In the genomic region with DNA sequence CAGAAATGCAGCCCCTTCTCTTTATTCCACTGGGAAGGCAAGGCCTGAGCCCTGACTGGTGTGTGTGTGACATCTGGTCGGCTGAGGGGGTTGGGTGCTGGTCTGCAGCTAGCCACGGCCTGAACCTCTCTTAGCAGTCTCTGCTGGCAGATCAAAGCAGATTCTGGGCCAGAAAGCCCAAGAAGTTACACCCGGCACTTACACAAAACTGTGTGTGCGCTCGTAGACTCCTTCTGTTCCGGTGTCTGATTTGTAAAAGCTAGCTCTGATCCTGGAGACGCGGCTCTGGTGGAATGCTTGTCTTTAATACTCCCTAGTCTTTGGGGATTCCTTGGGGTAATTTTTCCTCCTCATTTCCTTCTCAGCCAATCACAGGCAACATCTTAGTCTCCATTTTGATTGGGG, we compare ENCODE assay signal across 14 cellular contexts. TPM values are rescaled to one million over a fixed set of nuclear protein-coding genes. Genes with fewer than 3 reads are reported as not detected.
A peak's percentile ranks its signal among the peaks of the same experiment; 100 is the strongest.
DNase-seq lines count a peak whose midpoint lies in the region; ATAC-seq, FAIRE-seq and TF ChIP-seq lines count a peak whose summit lies in the region.
"Had no signal": no experiment of that assay in that cellular context is flagged by ENCODE, and none has a peak within 500 bp of the region (broad histone marks: within the 10 kb centered on the region; RNA-seq: fewer than 3 reads in every experiment).

No MANE protein-coding gene starts in this region.

- H3K9ac ChIP-seq in endothelial cell of umbilical vein (replicated peaks; ENCODE audit: extremely low read depth, insufficient read depth, low read length) = no peak overlapping the region
- H3K9ac ChIP-seq in mesenchymal stem cell (ENCODE audit: low read length) = peak overlapping the region; percentile 74
- peak overlapping the region; percentile 17 to 51 for H3K9ac ChIP-seq in stomach smooth muscle (ENCODE audit: low read length in 2 of 2)

- 0 out of 2 replicates have a peak overlapping the region, but pooled peaks have one; percentile 6 for H3K4me3 ChIP-seq in MG63
- no peak overlapping the region for H3K4me3 ChIP-seq in endothelial cell of umbilical vein (replicated peaks in 1 of 3; ENCODE audit: insufficient read depth in 1 of 3, low read depth in 1 of 3, low read length in 3 of 3)
- H3K4me3 ChIP-seq in mesenchymal stem cell (ENCODE audit: insufficient read depth in 1 of 2, low read depth in 1 of 2, low read length in 2 of 2) = peak overlapping the region in 1 of 2 experiments; percentile 53
- H3K4me3 ChIP-seq in stomach smooth muscle (ENCODE audit: low read length in 2 of 2) = peak overlapping the region in 1 of 2 donors; percentile 49
- H3K4me3 ChIP-seq: skin epidermis had no signal

- peak overlapping the region in 1 of 2 experiments; percentile 67 for H3K18ac ChIP-seq in mesenchymal stem cell (ENCODE audit: low read depth in 1 of 2, low read length in 2 of 2)

- intact Hi-C loops in endothelial cell of umbilical vein (cut with micrococcal nuclease) = no loop called here

- H2BK15ac ChIP-seq in mesenchymal stem cell (ENCODE audit: low read depth, poor library complexity, severe bottlenecking) = no peak overlapping the region

- H3K9me1 ChIP-seq in endothelial cell of umbilical vein (replicated peaks; ENCODE audit: control insufficient read depth, extremely low read depth, insufficient read depth, low read length) = no peaks in the 10 kb centered on the region

- H3K79me1 ChIP-seq in mesenchymal stem cell (replicated peaks; ENCODE audit: low read length, poor library complexity, severe bottlenecking) = peaks cover 17% of the 10 kb centered on the region

- H3K27ac ChIP-seq in endothelial cell of umbilical vein (ENCODE audit: insufficient read depth, low read depth, low read length) (no peak overlapping the region), mesenchymal stem cell (ENCODE audit: low read length, poor library complexity, severe bottlenecking) (peak overlapping the region; percentile 89), stomach smooth muscle (ENCODE audit: low read length) (peak overlapping the region; percentile 91)

- peak overlapping the region; percentile 15 for H2BK5ac ChIP-seq in mesenchymal stem cell (ENCODE audit: low read depth, low read length, poor library complexity, severe bottlenecking)

- H3K27me3 ChIP-seq in MG63 = no peaks in the 10 kb centered on the region
- peaks cover 35% of the 10 kb centered on the region in 2 experiments for H3K27me3 ChIP-seq in endothelial cell of umbilical vein (ENCODE audit: control insufficient read depth in 2 of 2, insufficient read depth in 2 of 2, low read length in 2 of 2)
- H3K27me3 ChIP-seq in mesenchymal stem cell (ENCODE audit: control insufficient read depth in 1 of 2, insufficient read depth in 1 of 2, low read length in 2 of 2) = peaks cover 0 to 65% of the 10 kb centered on the region in 2 experiments
- H3K27me3 ChIP-seq in stomach smooth muscle (ENCODE audit: control insufficient read depth in 1 of 2, insufficient read depth in 2 of 2, low read length in 2 of 2) = no peaks in the 10 kb centered on the region

- CTCF ChIA-PET in endothelial cell of umbilical vein (lab: Charles Lee) = interaction anchor here (0.7 to 10.4 kb wide), 5 partner anchors 10 to 194 kb away, joined by 3 to 188 read pairs (median 4); no protein-coding TSS in a partner anchor

- DNase-seq in MG63 (peak; percentile 19), endothelial cell of umbilical vein (ENCODE audit: low read depth, low spot score) (no peak), mesenchymal stem cell (no peak), NCI-H1930 (lab: John Stamatoyannopoulos, UW) (no peak)
- no peak for DNase-seq in activated CD8-positive, alpha-beta memory T cell treated with anti-CD3 and anti-CD28 coated beads for 24 hours
- DNase-seq: amniotic stem cell; CD8-positive, alpha-beta T cell; H9; NCI-H69 had no signal

- H2BK12ac ChIP-seq in mesenchymal stem cell (ENCODE audit: low read length in 2 of 2) = peak overlapping the region in 1 of 2 experiments; percentile 61

- no peak overlapping the region for H3K14ac ChIP-seq in mesenchymal stem cell (ENCODE audit: low read length in 2 of 2)

- ATAC-seq in GM19351 (IDR thresholded peaks at IDR 0.05; ENCODE audit: unreplicated experiment) (no peak), HG03432 (IDR thresholded peaks at IDR 0.05; ENCODE audit: unreplicated experiment) (no peak)
- ATAC-seq: CD8-positive, alpha-beta T cell had no signal

- no peaks in the 10 kb centered on the region for H3K79me2 ChIP-seq in endothelial cell of umbilical vein (ENCODE audit: control insufficient read depth, insufficient read depth, low read length)

- peak overlapping the region; percentile 60 for H2AK5ac ChIP-seq in mesenchymal stem cell (ENCODE audit: low read length, severe bottlenecking)

- dilution Hi-C loops in endothelial cell of umbilical vein (cut with MboI; ENCODE audit: extremely low pct_ligation_motif_present, low sequenced_read_pairs) = no loop called here

- WGBS in mesenchymal stem cell = 55% methylated on average over 6 of the region's 8 CpGs

- peak overlapping the region in 1 of 2 experiments; percentile 74 for H3K23ac ChIP-seq in mesenchymal stem cell (ENCODE audit: low read length in 2 of 2)

- H4K20me1 ChIP-seq in endothelial cell of umbilical vein (replicated peaks; ENCODE audit: control insufficient read depth, extremely low read depth, insufficient read depth, low read length) = no peaks in the 10 kb centered on the region

- H3K4me2 ChIP-seq in endothelial cell of umbilical vein (ENCODE audit: insufficient read depth, low read length) (no peak overlapping the region), mesenchymal stem cell (ENCODE audit: low read length, poor library complexity, severe bottlenecking) (peak overlapping the region; percentile 48)

- H3K9me3 ChIP-seq in MG63 = no peaks in the 10 kb centered on the region
- H3K9me3 ChIP-seq in endothelial cell of umbilical vein (replicated peaks; ENCODE audit: control insufficient read depth, insufficient read depth, low read length) = no peaks in the 10 kb centered on the region
- no peaks in the 10 kb centered on the region for H3K9me3 ChIP-seq in mesenchymal stem cell (ENCODE audit: control insufficient read depth, low read length)
- H3K9me3 ChIP-seq in stomach smooth muscle (ENCODE audit: control insufficient read depth in 2 of 2, low read length in 2 of 2) = no peaks in the 10 kb centered on the region

- POLR2A ChIA-PET in endothelial cell of umbilical vein (lab: Charles Lee) = no interaction called here

- H2BK120ac ChIP-seq in mesenchymal stem cell (ENCODE audit: low read depth, low read length) = peak overlapping the region; percentile 27

- no peak for TF ChIP-seq POLR2A in endothelial cell of umbilical vein (IDR thresholded peaks at IDR 0.05; ENCODE audit: low read depth, low read length)

- no peak for FAIRE-seq in endothelial cell of umbilical vein (lab: Jason Lieb, UNC)

- peak overlapping the region in 1 of 2 experiments; percentile 89 for H3K4ac ChIP-seq in mesenchymal stem cell (ENCODE audit: low read depth in 1 of 2, low read length in 2 of 2)

- peak overlapping the region; percentile 16 for H4K8ac ChIP-seq in mesenchymal stem cell (ENCODE audit: low read length)

- peaks cover 16% of the 10 kb centered on the region for H3K4me1 ChIP-seq in endothelial cell of umbilical vein (ENCODE audit: control insufficient read depth, extremely low read depth, insufficient read depth, low read length)
- H3K4me1 ChIP-seq in mesenchymal stem cell (ENCODE audit: control insufficient read depth, insufficient read depth, low read depth, low read length) = peaks cover 39% of the 10 kb centered on the region
- peaks cover 60% of the 10 kb centered on the region for H3K4me1 ChIP-seq in stomach smooth muscle (ENCODE audit: control insufficient read depth, insufficient read depth, low read length)

- no peak for TF ChIP-seq CTCF in endothelial cell of umbilical vein (IDR thresholded peaks at IDR 0.05; ENCODE audit: extremely low read depth in 1 of 2, insufficient read depth in 1 of 2, low read depth in 1 of 2, low read length in 2 of 2)

- no peak overlapping the region for H4K91ac ChIP-seq in mesenchymal stem cell (ENCODE audit: low read length)

- BruUV-seq in endothelial cell of umbilical vein (replicated peaks; lab: Mats Ljungman, UMichigan) = no TSS peak

- peaks cover 19% of the 10 kb centered on the region for H3K36me3 ChIP-seq in MG63
- no peaks in the 10 kb centered on the region for H3K36me3 ChIP-seq in endothelial cell of umbilical vein (ENCODE audit: control insufficient read depth in 2 of 2, extremely low read depth in 1 of 2, insufficient read depth in 2 of 2, low read length in 2 of 2)
- peaks cover 0 to 16% of the 10 kb centered on the region in 2 experiments for H3K36me3 ChIP-seq in mesenchymal stem cell (ENCODE audit: control insufficient read depth in 1 of 2, insufficient read depth in 2 of 2, low read depth in 1 of 2, low read length in 2 of 2)
- H3K36me3 ChIP-seq in stomach smooth muscle (ENCODE audit: control insufficient read depth in 2 of 2, insufficient read depth in 2 of 2, low read length in 2 of 2) = no peaks in the 10 kb centered on the region

- H2AFZ ChIP-seq in endothelial cell of umbilical vein (ENCODE audit: low read depth, low read length) (peak overlapping the region; percentile 23), mesenchymal stem cell (ENCODE audit: low read depth, low read length) (no peak overlapping the region)

RNA-seq across cellular contexts. Expression of a gene that starts 5.5 kb away (rescaled TPM):
- total RNA-seq in MG63 (2014; rRNA removed; shearing (Covaris generic); ENCODE audit: low replicate concordance) = 0.94 and 15.3 TPM in 2 replicates
- total RNA-seq in endothelial cell of umbilical vein = 0.11 and 0.14 TPM in 2 replicates
- polyA plus RNA-seq in endothelial cell of umbilical vein = 0.89 and 0.91 TPM in 2 replicates
- polyA plus RNA-seq in endothelial cell of umbilical vein (2011; cell fraction: cytosol; rRNA removed) = 0.77 and 1.1 TPM in 2 replicates
- 1.4 and 2.9 TPM in 2 replicates for polyA plus RNA-seq in endothelial cell of umbilical vein (2011; cell fraction: nucleus; rRNA removed)
- 0.15 TPM in 1 of 2 replicates, not detected in the other for polyA plus RNA-seq in endothelial cell of umbilical vein (2012)
- 1.1 and 1.4 TPM in 2 replicates for polyA minus RNA-seq in endothelial cell of umbilical vein
- polyA minus RNA-seq in endothelial cell of umbilical vein (2011; cell fraction: cytosol; rRNA and poly(A)+ RNA removed) = not detected
- polyA minus RNA-seq in endothelial cell of umbilical vein (2011; cell fraction: nucleus; rRNA and poly(A)+ RNA removed) = 1.0 and 3.6 TPM in 2 replicates
- 3.7 TPM for polyA plus RNA-seq in mesenchymal stem cell (2013, experiment 1 of 2)
- polyA plus RNA-seq in mesenchymal stem cell (2013, experiment 2 of 2) = 3.4 TPM
- total RNA-seq: activated CD8-positive, alpha-beta memory T cell treated with anti-CD3 and anti-CD28 coated beads for 36 hours; CD8-positive, alpha-beta T cell had no signal

RNA-seq across cellular contexts. Expression of a gene that starts 58.6 kb away (rescaled TPM):
- 27.7 and 31.6 TPM in 2 replicates for total RNA-seq in MG63 (2014; rRNA removed; shearing (Covaris generic); ENCODE audit: low replicate concordance)
- 17.9 and 23.8 TPM in 2 replicates for total RNA-seq in endothelial cell of umbilical vein
- 38.2 and 45.1 TPM in 2 replicates for polyA plus RNA-seq in endothelial cell of umbilical vein
- 28.7 and 28.8 TPM in 2 replicates for polyA plus RNA-seq in endothelial cell of umbilical vein (2011; cell fraction: cytosol; rRNA removed)
- 28.4 and 37.1 TPM in 2 replicates for polyA plus RNA-seq in endothelial cell of umbilical vein (2011; cell fraction: nucleus; rRNA removed)
- polyA plus RNA-seq in endothelial cell of umbilical vein (2012) = 18.8 and 22.6 TPM in 2 replicates
- 17.9 and 21.5 TPM in 2 replicates for polyA minus RNA-seq in endothelial cell of umbilical vein
- 2.6 TPM for polyA minus RNA-seq in endothelial cell of umbilical vein (2011; cell fraction: cytosol; rRNA and poly(A)+ RNA removed)
- 5.9 and 13.3 TPM in 2 replicates for polyA minus RNA-seq in endothelial cell of umbilical vein (2011; cell fraction: nucleus; rRNA and poly(A)+ RNA removed)
- 19.4 TPM for polyA plus RNA-seq in mesenchymal stem cell (2013, experiment 1 of 2)
- polyA plus RNA-seq in mesenchymal stem cell (2013, experiment 2 of 2) = 18.8 TPM
